ENCODE assay signal across 9 cellular contexts in the genomic region with DNA sequence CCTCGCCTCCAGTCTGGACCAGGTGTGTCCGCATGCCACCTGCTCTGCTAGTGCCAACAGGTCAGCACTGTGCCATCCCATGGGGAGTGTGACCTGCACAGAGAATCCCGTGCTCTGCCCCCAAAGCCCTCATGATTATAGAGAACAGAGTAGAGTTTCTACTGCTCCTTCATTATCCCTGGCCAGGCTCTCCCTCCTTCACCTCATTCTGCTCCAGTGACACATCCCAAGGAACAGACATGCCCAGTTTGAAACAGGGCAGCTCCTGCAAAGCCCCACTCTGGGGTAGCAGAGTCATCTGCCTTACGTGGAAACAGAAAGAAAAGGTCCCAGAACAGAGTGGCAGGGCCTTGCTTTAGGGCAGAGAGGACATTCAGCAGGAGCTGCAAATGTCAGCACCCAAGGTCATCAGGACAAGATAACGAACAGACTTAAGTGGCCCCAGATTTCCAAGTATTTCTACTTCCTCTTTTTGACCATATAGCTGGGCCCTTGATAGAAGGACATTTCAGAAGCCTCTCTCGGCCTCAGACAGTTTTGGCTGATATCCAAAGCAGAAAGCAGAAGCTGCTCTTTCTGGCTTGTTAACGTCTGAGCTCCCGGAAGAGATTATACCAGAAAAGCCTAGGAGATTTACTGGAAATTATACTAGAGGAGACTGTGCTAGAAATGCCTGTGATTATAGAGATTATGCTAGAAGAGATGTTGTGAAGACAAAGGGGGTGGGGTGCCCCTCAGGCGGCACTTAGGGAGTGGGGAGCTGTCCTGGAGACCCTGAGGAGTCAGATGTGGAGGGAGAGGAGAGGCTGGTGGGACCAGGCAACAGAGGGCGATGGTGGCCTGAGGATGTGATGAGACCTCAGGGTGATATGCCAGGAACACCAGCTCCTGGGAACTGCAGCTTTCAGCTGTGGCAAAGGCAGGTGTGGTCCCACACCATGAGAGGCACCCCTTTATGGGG. TPM values are rescaled to one million over a fixed set of nuclear protein-coding genes. Genes with fewer than 3 reads are reported as not detected.
A peak's percentile ranks its signal among the peaks of the same experiment; 100 is the strongest.
DNase-seq lines count a peak whose midpoint lies in the region; ATAC-seq and TF ChIP-seq lines count a peak whose summit lies in the region.
"Had no signal": no experiment of that assay in that cellular context is flagged by ENCODE, and none has a peak within 500 bp of the region (broad histone marks: within the 10 kb centered on the region; RNA-seq: fewer than 3 reads in every experiment).

No MANE protein-coding gene starts in this region.

- peaks cover 5% of the 10 kb centered on the region for H3K27me3 ChIP-seq in foreskin keratinocyte
- peaks cover 0 to 4% (median 0%) of the 10 kb centered on the region in 3 donors for H3K27me3 ChIP-seq in skeletal muscle tissue (ENCODE audit: control insufficient read depth in 3 of 3, insufficient read depth in 3 of 3, low read length in 3 of 3)
- H3K27me3 ChIP-seq in effector memory CD4-positive, alpha-beta T cell (replicated peaks; ENCODE audit: control insufficient read depth, insufficient read depth, low read length, poor library complexity, severe bottlenecking) = no peaks in the 10 kb centered on the region

- H3K36me3 ChIP-seq in skeletal muscle tissue (ENCODE audit: control insufficient read depth in 3 of 3, insufficient read depth in 3 of 3, low read length in 3 of 3) = no peaks in the 10 kb centered on the region
- no peaks in the 10 kb centered on the region for H3K36me3 ChIP-seq in effector memory CD4-positive, alpha-beta T cell (ENCODE audit: control insufficient read depth, insufficient read depth, low read length)

- no peaks in the 10 kb centered on the region for H3K4me1 ChIP-seq in foreskin keratinocyte
- H3K4me1 ChIP-seq in skeletal muscle tissue (ENCODE audit: control insufficient read depth in 3 of 3, insufficient read depth in 3 of 3, low read length in 3 of 3) = peaks cover 16 to 33% (median 20%) of the 10 kb centered on the region in 3 donors
- no peaks in the 10 kb centered on the region for H3K4me1 ChIP-seq in effector memory CD4-positive, alpha-beta T cell (ENCODE audit: control insufficient read depth, insufficient read depth, low read length, poor library complexity, severe bottlenecking)

- peak overlapping the region in 1 of 3 donors; percentile 35 for H3K4me3 ChIP-seq in skeletal muscle tissue (ENCODE audit: low read length in 3 of 3)
- no peak overlapping the region for H3K4me3 ChIP-seq in effector memory CD4-positive, alpha-beta T cell (ENCODE audit: insufficient read depth, low read depth, low read length, poor library complexity, severe bottlenecking)

- DNase-seq in NCI-H82 treated with DMSO at 0.1 percent for 48 hours (lab: John Stamatoyannopoulos, UW; ENCODE audit: unreplicated experiment) (peak; percentile 78), foreskin keratinocyte (no peak), T-helper 1 cell (no peak), T1000 (lab: John Stamatoyannopoulos, UW) (no peak)
- no peak for DNase-seq in effector memory CD4-positive, alpha-beta T cell

- peak overlapping the region in 2 of 3 donors; percentile 33 to 68 for H3K9ac ChIP-seq in skeletal muscle tissue (ENCODE audit: low read depth in 1 of 3, low read length in 3 of 3)

- H3K27ac ChIP-seq in foreskin keratinocyte (no peak overlapping the region), skeletal muscle tissue (ENCODE audit: low read depth, low read length) (peak overlapping the region; percentile 81)
- no peak overlapping the region for H3K27ac ChIP-seq in effector memory CD4-positive, alpha-beta T cell (ENCODE audit: insufficient read depth, low read length, poor library complexity, severe bottlenecking)

- ATAC-seq in GM19463 (IDR thresholded peaks at IDR 0.05; ENCODE audit: unreplicated experiment) (peak; percentile 39), foreskin keratinocyte (peak; percentile 20), GM19023 (IDR thresholded peaks at IDR 0.05; ENCODE audit: unreplicated experiment) (no peak)

- H3K9me3 ChIP-seq in skeletal muscle tissue (ENCODE audit: control insufficient read depth in 3 of 3, low read length in 3 of 3) = no peaks in the 10 kb centered on the region
- H3K9me3 ChIP-seq in effector memory CD4-positive, alpha-beta T cell (ENCODE audit: control insufficient read depth, low read length) = no peaks in the 10 kb centered on the region

- TF ChIP-seq CTCF in foreskin keratinocyte (conservative IDR thresholded peaks at IDR 0.05) = no peak

RNA-seq across cellular contexts. Expression of a gene that starts 12.6 kb away (rescaled TPM):
- not detected in 2 replicates for total RNA-seq in foreskin keratinocyte
- not detected in 2 replicates for polyA plus RNA-seq in foreskin keratinocyte
- 18.3 TPM for total RNA-seq in skeletal muscle tissue
- total RNA-seq: T-helper 2 cell treated with Interferon-gamma antibody and Interleukin-4, amounts not matched to agents 100 ng/mL and 5 ng/mL, for 36 hours had no signal

RNA-seq across cellular contexts. Expression of a gene that starts 13.0 kb away (rescaled TPM):
- total RNA-seq in foreskin keratinocyte (not detected in 2 replicates), skeletal muscle tissue (11.0 TPM)
- not detected in 2 replicates for polyA plus RNA-seq in foreskin keratinocyte
- total RNA-seq: T-helper 2 cell treated with Interferon-gamma antibody and Interleukin-4, amounts not matched to agents 100 ng/mL and 5 ng/mL, for 36 hours had no signal

RNA-seq across cellular contexts. Expression of a gene that starts 50.4 kb away (rescaled TPM):
- total RNA-seq in foreskin keratinocyte (not detected in 2 replicates), skeletal muscle tissue (21.4 TPM)
- polyA plus RNA-seq in foreskin keratinocyte = not detected in 2 replicates

Comparison
In these comparisons a context has a peak if more than half of its experiments do, and no peak if none do; other contexts are left out.
1. RNA of a gene that starts 12.6 kb away (total RNA-seq): 18.3 TPM in skeletal muscle tissue (single experiment); not detected in foreskin keratinocyte; every median in the first group is over 10 times any median in the second.
2. RNA of a gene that starts 13.0 kb away (total RNA-seq): 11.0 TPM in skeletal muscle tissue (single experiment); not detected in foreskin keratinocyte; every median in the first group is over 10 times any median in the second.
3. RNA of a gene that starts 50.4 kb away (total RNA-seq): 21.4 TPM in skeletal muscle tissue (single experiment); not detected in foreskin keratinocyte; every median in the first group is over 10 times any median in the second.